31 cellular contexts compared by ENCODE assay signal in the genomic region with DNA sequence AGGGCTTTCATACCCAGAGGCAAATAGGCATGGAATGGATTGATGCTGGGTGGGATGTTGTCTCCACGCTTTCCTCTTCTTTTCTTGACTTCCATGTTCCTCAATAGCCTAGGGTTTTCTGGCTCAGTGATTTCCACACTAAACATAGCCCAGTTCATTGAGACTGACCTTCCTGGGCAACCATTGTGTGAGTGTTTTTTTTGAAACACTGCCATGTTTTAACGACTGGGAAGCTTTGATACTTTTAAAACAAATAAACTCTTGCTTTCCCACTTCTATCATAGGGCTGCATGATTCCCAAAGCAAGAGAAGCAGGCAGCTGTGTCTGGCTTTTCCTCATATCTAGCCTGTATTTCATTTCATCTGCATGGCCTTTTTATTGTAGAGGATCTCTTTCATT.
"Had no signal": no experiment of that assay in that cellular context is flagged by ENCODE, and none has a peak within 500 bp of the region (broad histone marks: within the 10 kb centered on the region; RNA-seq: fewer than 3 reads in every experiment).

No MANE protein-coding gene starts in this region.

- H3K4me3 ChIP-seq: adrenal gland, ascending aorta, body of pancreas, breast epithelium, cardiac muscle cell had no signal

- ATAC-seq: activated naive CD4-positive, alpha-beta T cell treated with anti-CD3 and anti-CD28 coated beads, Interleukin-2, amount 50 U/mL, for 72 hours; activated naive CD8-positive, alpha-beta T cell treated with anti-CD3 and anti-CD28 coated beads, Interleukin-2, amount 50 U/mL, for 24 hours; activated T-cell treated with anti-CD3 and anti-CD28 coated beads, Interleukin-2, amount 50 U/mL, for 4 hours; activated T-cell treated with anti-CD3 and anti-CD28 coated beads, Interleukin-2, amount 50 U/mL, for 72 hours; activated T-helper 17 cell treated with anti-CD3 and anti-CD28 coated beads, Interleukin-2, amount 50 U/mL, for 72 hours; body of pancreas had no signal

- H3K27ac ChIP-seq: adrenal gland, ascending aorta, body of pancreas, brain microvascular endothelial cell, breast epithelium, cardiac muscle cell had no signal

- DNase-seq: activated effector memory CD4-positive, alpha-beta T cell treated with anti-CD3 and anti-CD28 coated beads, Interleukin-2, amount 50 U/mL, for 16 hours; activated effector memory CD4-positive, alpha-beta T cell treated with Interleukin-2 at 50 U/mL for 16 hours; activated gamma-delta T cell; activated gamma-delta T cell treated with Interleukin-2 at 50 U/mL for 16 hours; activated naive CD4-positive, alpha-beta T cell; activated naive CD4-positive, alpha-beta T cell treated with anti-CD3 and anti-CD28 coated beads for 36 hours; activated naive CD4-positive, alpha-beta T cell treated with anti-CD3 and anti-CD28 coated beads, Interleukin-2, amount 10 ng/mL, durations not matched to agents 7 days and 5 days; activated naive CD4-positive, alpha-beta T cell treated with anti-CD3 and anti-CD28 coated beads, Interleukin-2, amount 50 U/mL, for 16 hours; activated naive CD4-positive, alpha-beta T cell treated with Interleukin-2 at 50 U/mL for 16 hours; activated naive CD8-positive, alpha-beta T cell treated with anti-CD3 and anti-CD28 coated beads for 36 hours; activated naive CD8-positive, alpha-beta T cell treated with anti-CD3 and anti-CD28 coated beads, Interleukin-2, amount 10 ng/mL, durations not matched to agents 7 days and 5 days; activated naive CD8-positive, alpha-beta T cell treated with anti-CD3 and anti-CD28 coated beads, Interleukin-2, amount 50 U/mL, for 24 hours; activated T-cell treated with anti-CD3 and anti-CD28 coated beads, Interleukin-2, amount 50 U/mL, for 24 hours; activated T-cell treated with anti-CD3 and anti-CD28 coated beads, Interleukin-2, amount 50 U/mL, for 4 hours; activated T-cell treated with anti-CD3 and anti-CD28 coated beads, Interleukin-2, amount 50 U/mL, for 48 hours; activated T-cell treated with anti-CD3 and anti-CD28 coated beads, Interleukin-2, amount 50 U/mL, for 72 hours; adrenal gland; amniotic stem cell; amygdala; anterior cingulate cortex; aorta; body of pancreas; brain microvascular endothelial cell; caudate nucleus; central memory CD4-positive, alpha-beta T cell; cerebellar nuclear complex had no signal
